In the genomic region with DNA sequence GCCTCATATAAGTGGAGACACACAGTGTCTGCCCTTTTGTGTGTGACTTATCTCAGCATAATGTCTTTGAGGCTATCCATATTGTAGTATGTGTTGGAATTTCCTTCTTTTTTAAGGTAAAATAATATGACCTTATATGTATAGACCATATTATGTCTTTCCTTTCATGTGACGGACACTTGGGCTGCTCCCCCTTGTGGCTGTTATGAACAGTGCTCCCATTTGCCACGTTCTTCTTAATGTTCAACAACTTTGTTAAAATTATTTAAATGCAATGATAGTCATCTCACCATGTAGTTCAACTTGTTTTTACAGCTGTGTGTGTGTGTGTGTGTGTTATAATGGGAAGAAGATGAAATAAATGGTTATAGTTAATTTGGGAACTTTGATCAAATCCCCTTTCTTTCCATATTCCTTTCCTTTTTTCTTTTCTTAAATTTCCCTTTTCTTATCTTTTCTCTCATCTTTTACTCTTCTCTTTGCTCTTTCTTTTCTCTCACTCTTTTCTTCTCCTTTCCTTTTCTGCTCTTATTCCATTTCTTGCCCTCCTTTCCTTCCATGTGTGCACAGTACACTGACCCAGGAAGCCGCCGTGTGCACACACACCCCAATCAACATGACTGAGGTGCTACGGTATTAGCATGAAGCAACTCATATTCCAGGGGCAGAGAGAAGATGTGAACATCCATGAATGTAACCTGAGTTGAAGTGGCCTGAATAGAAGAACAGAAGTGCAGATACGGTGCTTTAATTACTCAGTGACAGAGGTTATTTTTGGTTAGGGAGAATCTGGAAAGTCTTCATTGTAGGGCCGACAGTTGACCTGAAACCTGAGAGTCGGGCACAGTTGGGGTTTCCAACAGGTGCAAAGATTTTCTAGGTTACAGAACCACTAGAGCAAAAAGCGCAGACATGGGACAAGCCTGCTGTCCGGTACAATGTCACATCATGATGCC, we compare ENCODE assay signal across 1 cellular context.
TF ChIP-seq lines count a peak whose summit lies in the region.

No MANE protein-coding gene starts in this region.

TF ChIP-seq in H1, 55 proteins besides CTCF, POLR2A, EP300 and RAD21:
- TF ChIP-seq, protein P1, sequence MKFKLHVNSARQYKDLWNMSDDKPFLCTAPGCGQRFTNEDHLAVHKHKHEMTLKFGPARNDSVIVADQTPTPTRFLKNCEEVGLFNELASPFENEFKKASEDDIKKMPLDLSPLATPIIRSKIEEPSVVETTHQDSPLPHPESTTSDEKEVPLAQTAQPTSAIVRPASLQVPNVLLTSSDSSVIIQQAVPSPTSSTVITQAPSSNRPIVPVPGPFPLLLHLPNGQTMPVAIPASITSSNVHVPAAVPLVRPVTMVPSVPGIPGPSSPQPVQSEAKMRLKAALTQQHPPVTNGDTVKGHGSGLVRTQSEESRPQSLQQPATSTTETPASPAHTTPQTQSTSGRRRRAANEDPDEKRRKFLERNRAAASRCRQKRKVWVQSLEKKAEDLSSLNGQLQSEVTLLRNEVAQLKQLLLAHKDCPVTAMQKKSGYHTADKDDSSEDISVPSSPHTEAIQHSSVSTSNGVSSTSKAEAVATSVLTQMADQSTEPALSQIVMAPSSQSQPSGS (IDR thresholded peaks at IDR 0.05; ENCODE audit: low read length) = no peak
- no peak for TF ChIP-seq RXRA (IDR thresholded peaks at IDR 0.05; ENCODE audit: insufficient read depth, low read depth, low read length)
